27 cellular contexts compared by ENCODE assay signal in the genomic region with DNA sequence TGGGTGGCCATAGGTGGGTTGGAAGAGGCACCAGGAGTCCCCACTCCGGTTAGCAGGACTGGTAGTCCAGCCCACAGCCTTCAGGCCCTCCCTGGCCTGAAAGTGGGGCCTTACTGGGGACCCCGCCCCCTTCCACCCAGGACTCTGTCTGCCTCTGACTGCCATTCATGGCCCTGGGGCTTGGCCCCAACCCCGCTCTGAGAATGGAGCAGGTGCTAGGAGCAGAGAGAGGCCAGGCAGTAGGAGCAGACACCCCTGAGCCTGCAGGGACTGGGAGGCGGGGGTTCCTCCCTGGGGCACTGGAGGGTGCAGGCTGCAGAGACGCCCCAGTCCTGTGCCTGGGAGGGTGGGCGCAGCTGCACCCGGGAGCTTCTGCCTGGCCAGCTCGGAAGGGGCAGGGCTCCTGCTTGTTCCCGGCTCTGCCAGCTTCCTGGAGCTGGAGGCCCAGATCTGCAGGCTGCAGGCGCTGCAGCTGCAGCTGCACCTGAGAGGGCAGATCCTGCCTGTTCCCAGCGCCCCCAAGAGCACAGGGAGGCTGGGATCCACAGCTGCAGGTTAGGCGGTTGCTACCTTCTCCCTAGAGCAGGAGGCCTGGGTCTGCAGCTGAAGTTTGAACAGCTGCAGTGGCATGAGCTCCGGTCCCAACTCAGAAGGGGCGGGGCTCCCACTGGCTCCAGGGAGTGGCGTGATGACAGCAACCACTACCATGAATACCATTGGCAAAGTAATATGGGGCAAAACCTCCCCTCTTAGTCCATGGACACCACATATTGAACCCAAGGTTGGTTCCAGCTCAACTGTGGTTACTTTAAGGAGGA.
DNase-seq lines count a peak whose midpoint lies in the region; ATAC-seq and TF ChIP-seq lines count a peak whose summit lies in the region.
"Had no signal": no experiment of that assay in that cellular context is flagged by ENCODE, and none has a peak within 500 bp of the region (broad histone marks: within the 10 kb centered on the region; RNA-seq: fewer than 3 reads in every experiment).

No MANE protein-coding gene starts in this region.

- no peaks in the 10 kb centered on the region for H3K27me3 Mint-ChIP-seq in activated T-helper 2 cell treated with anti-CD3 and anti-CD28 coated beads, Interferon-gamma antibody, Interleukin-2, Interleukin-4, amounts not matched to agents 10 μg/mL and 5 μg/mL and 100 μg/mL, durations not matched to agents 14 hours and 24 hours and 36 hours (ENCODE audit: low read depth)

- no peaks in the 10 kb centered on the region for H3K36me3 ChIP-seq in mucosa of descending colon (ENCODE audit: low read depth)
- H3K36me3 ChIP-seq: breast epithelium had no signal

- DNase-seq in NCI-H345 (lab: John Stamatoyannopoulos, UW) (peak; percentile 7), NCI-H345 treated with DMSO at 0.1 percent for 48 hours (lab: John Stamatoyannopoulos, UW; ENCODE audit: unreplicated experiment) (no peak), SHP77 (lab: John Stamatoyannopoulos, UW) (peak; percentile 78 to 88), mucosa of descending colon (peak; percentile 57 to 72 (median 68)), occipital lobe (lab: John Stamatoyannopoulos, UW) (no peak), NCI-H446 (lab: John Stamatoyannopoulos, UW) (no peak)
- DNase-seq in activated T-helper 2 cell treated with anti-CD3 and anti-CD28 coated beads, Interferon-gamma antibody, Interleukin-2, Interleukin-4, amounts not matched to agents 10 μg/mL and 5 μg/mL and 100 μg/mL, durations not matched to agents 14 hours and 24 hours and 36 hours (ENCODE audit: low spot score) = no peak
- DNase-seq: activated CD4-positive, CD25-positive, alpha-beta regulatory T cell; activated naive CD4-positive, alpha-beta T cell treated with anti-CD3 and anti-CD28 coated beads, Interleukin-2, amount 50 U/mL, for 16 hours; amniotic stem cell; effector CD8-positive, alpha-beta T cell; head of caudate nucleus; kidney; NCI-H1105; NCI-H2029 treated with DMSO at 0.1 percent for 48 hours; NCI-H226; nephron progenitor cell; right cardiac atrium; Right ventricle myocardium superior; stimulated activated CD4-positive, alpha-beta T cell treated with anti-CD3 and anti-CD28 coated beads, Interleukin-2, amount 100 ng/mL, for 48 hours; substantia nigra had no signal

- H3K27ac Mint-ChIP-seq in activated T-helper 2 cell treated with anti-CD3 and anti-CD28 coated beads, Interferon-gamma antibody, Interleukin-2, Interleukin-4, amounts not matched to agents 10 μg/mL and 5 μg/mL and 100 μg/mL, durations not matched to agents 14 hours and 24 hours and 36 hours = no peak overlapping the region
- H3K27ac Mint-ChIP-seq: activated T-helper 1 cell treated with anti-CD3 and anti-CD28 coated beads, Interleukin-12 subunit alpha, Interleukin-12 subunit beta, Interleukin-2, Interleukin-4 antibody, amounts not matched to agents 30 ng/mL and 10 ng/mL and 1 ng/mL, durations not matched to agents 14 hours and 24 hours and 36 hours; CD14-positive monocyte; nephron progenitor cell had no signal

- intact Hi-C loops in mucosa of descending colon (cut with DNase I, micrococcal nuclease) = no loop called here
- intact Hi-C loops in activated T-helper 2 cell treated with anti-CD3 and anti-CD28 coated beads, Interferon-gamma antibody, Interleukin-2, Interleukin-4, amounts not matched to agents 10 μg/mL and 5 μg/mL and 100 μg/mL, durations not matched to agents 14 hours and 24 hours and 36 hours (cut with micrococcal nuclease) = no loop called here

- peak; percentile 90 for ATAC-seq in mucosa of descending colon
- ATAC-seq in HG03439 (IDR thresholded peaks at IDR 0.05; ENCODE audit: unreplicated experiment) = no peak
- ATAC-seq: K562, right cardiac atrium had no signal

- TF ChIP-seq CTCF in mucosa of descending colon (IDR thresholded peaks at IDR 0.05) = no peak

- no peaks in the 10 kb centered on the region for H3K36me3 Mint-ChIP-seq in activated T-helper 2 cell treated with anti-CD3 and anti-CD28 coated beads, Interferon-gamma antibody, Interleukin-2, Interleukin-4, amounts not matched to agents 10 μg/mL and 5 μg/mL and 100 μg/mL, durations not matched to agents 14 hours and 24 hours and 36 hours (ENCODE audit: low read depth)
- H3K36me3 Mint-ChIP-seq: CD14-positive monocyte had no signal

- H3K4me3 ChIP-seq in mucosa of descending colon = no peak overlapping the region
- H3K4me3 ChIP-seq: breast epithelium, K562 had no signal

- H3K4me3 Mint-ChIP-seq in activated T-helper 2 cell treated with anti-CD3 and anti-CD28 coated beads, Interferon-gamma antibody, Interleukin-2, Interleukin-4, amounts not matched to agents 10 μg/mL and 5 μg/mL and 100 μg/mL, durations not matched to agents 14 hours and 24 hours and 36 hours (ENCODE audit: low read depth) = no peak overlapping the region
- H3K4me3 Mint-ChIP-seq: activated T-helper 1 cell treated with anti-CD3 and anti-CD28 coated beads, Interleukin-12 subunit alpha, Interleukin-12 subunit beta, Interleukin-2, Interleukin-4 antibody, amounts not matched to agents 30 ng/mL and 10 ng/mL and 1 ng/mL, durations not matched to agents 14 hours and 24 hours and 36 hours; CD14-positive monocyte; nephron progenitor cell had no signal

- no peaks in the 10 kb centered on the region for H3K9me3 ChIP-seq in mucosa of descending colon
- H3K9me3 ChIP-seq: breast epithelium had no signal

- no peaks in the 10 kb centered on the region for H3K4me1 Mint-ChIP-seq in activated T-helper 2 cell treated with anti-CD3 and anti-CD28 coated beads, Interferon-gamma antibody, Interleukin-2, Interleukin-4, amounts not matched to agents 10 μg/mL and 5 μg/mL and 100 μg/mL, durations not matched to agents 14 hours and 24 hours and 36 hours (ENCODE audit: low read depth)
- H3K4me1 Mint-ChIP-seq: CD14-positive monocyte had no signal

- peaks cover 5% of the 10 kb centered on the region for H3K4me1 ChIP-seq in mucosa of descending colon (ENCODE audit: low read depth)
- H3K4me1 ChIP-seq: breast epithelium, parathyroid adenoma had no signal

- H3K9me3 Mint-ChIP-seq in activated T-helper 2 cell treated with anti-CD3 and anti-CD28 coated beads, Interferon-gamma antibody, Interleukin-2, Interleukin-4, amounts not matched to agents 10 μg/mL and 5 μg/mL and 100 μg/mL, durations not matched to agents 14 hours and 24 hours and 36 hours = peaks cover 5% of the 10 kb centered on the region

Comparison
In these comparisons a context has a peak if more than half of its experiments do, and no peak if none do; other contexts are left out.
1. DNase-seq: peak in NCI-H345 (single experiment), SHP77 (2 of 2) and mucosa of descending colon (3 of 3); none in NCI-H345 treated with DMSO at 0.1 percent for 48 hours (single experiment), occipital lobe (single experiment), activated T-helper 2 cell treated with anti-CD3 and anti-CD28 coated beads, Interferon-gamma antibody, Interleukin-2, Interleukin-4, amounts not matched to agents 10 μg/mL and 5 μg/mL and 100 μg/mL, durations not matched to agents 14 hours and 24 hours and 36 hours (single experiment) and NCI-H446 (0 of 2).